Comparison of ENCODE assay signal across 17 cellular contexts in genomic region chr7:50362142-50362541, GRCh38. TPM values are rescaled to one million over a fixed set of nuclear protein-coding genes. Genes with fewer than 3 reads are reported as not detected.
DNase-seq lines count a peak whose midpoint lies in the region; ATAC-seq lines count a peak whose summit lies in the region.
"Had no signal": no experiment of that assay in that cellular context is flagged by ENCODE, and none has a peak within 500 bp of the region (broad histone marks: within the 10 kb centered on the region; RNA-seq: fewer than 3 reads in every experiment).

No MANE protein-coding gene starts in this region.

- H3K36me3 Mint-ChIP-seq in CD4-positive, alpha-beta memory T cell, result peaks cover 80 to 88% of the 10 kb centered on the region in 2 donors
- H3K36me3 Mint-ChIP-seq in activated CD8-positive, alpha-beta T cell treated with anti-CD3 and anti-CD28 coated beads, Interleukin-2, amount 10 ng/mL, durations not matched to agents 7 days and 5 days (ENCODE audit: low read depth), result peaks cover 95% of the 10 kb centered on the region
- peaks cover 13 to 53% (median 21%) of the 10 kb centered on the region in 3 donors for H3K36me3 Mint-ChIP-seq in immature natural killer cell

- CTCF ChIA-PET in CD4-positive, alpha-beta memory T cell (lab: Charles Lee; ENCODE audit: partially characterized antibody), result interaction anchor here (0.9 to 21.6 kb wide), 13 partner anchors 10 to 316 kb away, joined by 3 to 424 read pairs (median 3); partner anchors contain the start of gene IKZF1
- CTCF ChIA-PET in activated CD8-positive, alpha-beta T cell treated with anti-CD3 and anti-CD28 coated beads, Interleukin-2, amount 10 ng/mL, durations not matched to agents 7 days and 5 days (lab: Charles Lee), result interaction anchor here (0.6 to 18.3 kb wide), 13 partner anchors 18 to 269 kb away, joined by 3 to 322 read pairs (median 6); partner anchors contain the start of genes IKZF1 and ZPBP

- H3K4me3 Mint-ChIP-seq in CD4-positive, alpha-beta memory T cell, result peak overlapping the region; percentile 37 to 89 (median 71)
- peak overlapping the region; percentile 39 for H3K4me3 Mint-ChIP-seq in activated CD8-positive, alpha-beta T cell treated with anti-CD3 and anti-CD28 coated beads, Interleukin-2, amount 10 ng/mL, durations not matched to agents 7 days and 5 days
- H3K4me3 Mint-ChIP-seq in immature natural killer cell, result peak overlapping the region; percentile 75 to 89 (median 86)
- H3K4me3 Mint-ChIP-seq: endodermal cell, H9 had no signal

- DNase-seq in CD4-positive, alpha-beta memory T cell, result no peak
- DNase-seq in activated CD8-positive, alpha-beta T cell treated with anti-CD3 and anti-CD28 coated beads, Interleukin-2, amount 10 ng/mL, durations not matched to agents 7 days and 5 days, result no peak
- DNase-seq in immature natural killer cell, result no peak
- no peak for DNase-seq in T-helper 9 cell
- no peak for DNase-seq in caudate nucleus (lab: John Stamatoyannopoulos, UW)
- no peak for DNase-seq in DMS79 treated with DMSO at 0.1 percent for 48 hours (lab: John Stamatoyannopoulos, UW)
- DNase-seq: endodermal cell, H9, heart right ventricle, lower lobe of right lung, NCI-H2029 treated with DMSO at 0.1 percent for 48 hours, NCI-H510A, pancreas, sigmoid colon, WERI-Rb-1 had no signal

- peak overlapping the region in 6 of 7 donors; percentile 98 to 100 (median 99) for H3K27ac Mint-ChIP-seq in CD4-positive, alpha-beta memory T cell
- H3K27ac Mint-ChIP-seq in activated CD8-positive, alpha-beta T cell treated with anti-CD3 and anti-CD28 coated beads, Interleukin-2, amount 10 ng/mL, durations not matched to agents 7 days and 5 days, result peak overlapping the region; percentile 96
- peak overlapping the region; percentile 99 to 100 (median 99) for H3K27ac Mint-ChIP-seq in immature natural killer cell
- H3K27ac Mint-ChIP-seq: endodermal cell had no signal

- intact Hi-C loops in CD4-positive, alpha-beta memory T cell (cut with micrococcal nuclease), result no loop called here

- H3K9me3 Mint-ChIP-seq in CD4-positive, alpha-beta memory T cell, result peaks cover 0 to 3% (median 0%) of the 10 kb centered on the region in 8 donors
- no peaks in the 10 kb centered on the region for H3K9me3 Mint-ChIP-seq in activated CD8-positive, alpha-beta T cell treated with anti-CD3 and anti-CD28 coated beads, Interleukin-2, amount 10 ng/mL, durations not matched to agents 7 days and 5 days (ENCODE audit: insufficient read depth)
- H3K9me3 Mint-ChIP-seq in immature natural killer cell, result no peaks in the 10 kb centered on the region
- H3K9me3 Mint-ChIP-seq: endodermal cell, H9 had no signal

- ATAC-seq in activated CD8-positive, alpha-beta T cell treated with anti-CD3 and anti-CD28 coated beads, Interleukin-2, amount 10 ng/mL, durations not matched to agents 7 days and 5 days, result no peak
- ATAC-seq: heart right ventricle, lower lobe of right lung, pancreas had no signal

- POLR2A ChIA-PET in CD4-positive, alpha-beta memory T cell (lab: Charles Lee; ENCODE audit: partially characterized antibody), result interaction anchor here (0.7 to 40.8 kb wide), 10 partner anchors 10 to 156 kb away, joined by 3 to 2673 read pairs (median 28); partner anchors contain the start of gene IKZF1
- POLR2A ChIA-PET in activated CD8-positive, alpha-beta T cell treated with anti-CD3 and anti-CD28 coated beads, Interleukin-2, amount 10 ng/mL, durations not matched to agents 7 days and 5 days (lab: Charles Lee), result interaction anchor here (1.2 to 7.5 kb wide), 7 partner anchors 13 to 57 kb away, joined by 3 to 101 read pairs (median 5); partner anchors contain the start of gene IKZF1

- peaks cover 44% of the 10 kb centered on the region for H3K4me1 ChIP-seq in BLaER1
- peaks cover 100% of the 10 kb centered on the region for H3K4me1 ChIP-seq in CD4-positive, alpha-beta memory T cell (ENCODE audit: insufficient read depth, low read length)
- H3K4me1 ChIP-seq: pancreas, sigmoid colon, vagina had no signal

- H3K27ac ChIP-seq in BLaER1 (peak overlapping the region; percentile 37; the same call in 1 of the 2 replicates), caudate nucleus (ENCODE audit: low read depth, low read length) (no peak overlapping the region)
- H3K27ac ChIP-seq in CD4-positive, alpha-beta memory T cell (ENCODE audit: low read depth, low read length), result peak overlapping the region; percentile 89
- H3K27ac ChIP-seq: lower lobe of right lung, pancreas, sigmoid colon, vagina, WERI-Rb-1 had no signal

- peaks cover 94% of the 10 kb centered on the region for H4K20me1 ChIP-seq in BLaER1

- peaks cover 90 to 100% (median 95%) of the 10 kb centered on the region in 4 donors for H3K4me1 Mint-ChIP-seq in CD4-positive, alpha-beta memory T cell
- peaks cover 97% of the 10 kb centered on the region for H3K4me1 Mint-ChIP-seq in activated CD8-positive, alpha-beta T cell treated with anti-CD3 and anti-CD28 coated beads, Interleukin-2, amount 10 ng/mL, durations not matched to agents 7 days and 5 days (ENCODE audit: low read depth)
- H3K4me1 Mint-ChIP-seq in immature natural killer cell, result peaks cover 96 to 100% of the 10 kb centered on the region in 2 donors

- peaks cover 16% of the 10 kb centered on the region for H3K9me3 ChIP-seq in BLaER1
- no peaks in the 10 kb centered on the region for H3K9me3 ChIP-seq in CD4-positive, alpha-beta memory T cell (ENCODE audit: control insufficient read depth in 1 of 2, low read length in 2 of 2)
- H3K9me3 ChIP-seq: heart right ventricle, lower lobe of right lung, pancreas, sigmoid colon, vagina had no signal

- H3K27me3 ChIP-seq in BLaER1, result no peaks in the 10 kb centered on the region
- H3K27me3 ChIP-seq in CD4-positive, alpha-beta memory T cell (ENCODE audit: insufficient read depth, low read length), result no peaks in the 10 kb centered on the region
- H3K27me3 ChIP-seq: pancreas, vagina had no signal

- H3K4me3 ChIP-seq in BLaER1, result no peak overlapping the region
- H3K4me3 ChIP-seq in CD4-positive, alpha-beta memory T cell (ENCODE audit: low read length in 2 of 2), result peak overlapping the region in 1 of 2 donors; percentile 4
- H3K4me3 ChIP-seq: heart right ventricle, lower lobe of right lung, pancreas, sigmoid colon, vagina had no signal

- H3K27me3 Mint-ChIP-seq in CD4-positive, alpha-beta memory T cell, result no peaks in the 10 kb centered on the region
- H3K27me3 Mint-ChIP-seq in activated CD8-positive, alpha-beta T cell treated with anti-CD3 and anti-CD28 coated beads, Interleukin-2, amount 10 ng/mL, durations not matched to agents 7 days and 5 days (ENCODE audit: low read depth), result no peaks in the 10 kb centered on the region
- peaks cover 17 to 38% (median 24%) of the 10 kb centered on the region in 3 donors for H3K27me3 Mint-ChIP-seq in immature natural killer cell (ENCODE audit: low read depth in 3 of 3)

- peaks cover 100% of the 10 kb centered on the region for H3K36me3 ChIP-seq in BLaER1
- peaks cover 19% of the 10 kb centered on the region for H3K36me3 ChIP-seq in CD4-positive, alpha-beta memory T cell (ENCODE audit: insufficient read depth, low read length)
- H3K36me3 ChIP-seq: lower lobe of right lung, pancreas, sigmoid colon, vagina, WERI-Rb-1 had no signal

- no peak overlapping the region for H3K9ac ChIP-seq in BLaER1

- H3K4me2 ChIP-seq in BLaER1, result peak overlapping the region; percentile 11; the same call in 1 of the 2 replicates

RNA-seq across cellular contexts. Expression of gene IKZF1, which starts 57.6 kb away (rescaled TPM):
- total RNA-seq in CD4-positive, alpha-beta memory T cell, result 100 to 1,000 TPM; 474 to 479 TPM
- polyA plus RNA-seq in CD4-positive, alpha-beta memory T cell, result 100 to 1,000 TPM; 116 to 288 TPM
- 100 to 1,000 TPM; 370 to 374 TPM for total RNA-seq in activated CD8-positive, alpha-beta T cell treated with anti-CD3 and anti-CD28 coated beads, Interleukin-2, amount 10 ng/mL, durations not matched to agents 7 days and 5 days
- 100 to 1,000 TPM in 1 of 3 donors, 10 to 100 TPM in 2; 79.5 to 307 (median 91.3) TPM for polyA plus RNA-seq in immature natural killer cell
